8 cellular contexts compared by ENCODE assay signal in genomic region chr12:662541-663292, GRCh38. TPM values are rescaled to one million over a fixed set of nuclear protein-coding genes. Genes with fewer than 3 reads are reported as not detected.
DNase-seq lines count a peak whose midpoint lies in the region; ATAC-seq and TF ChIP-seq lines count a peak whose summit lies in the region.

No MANE protein-coding gene starts in this region.

- no peaks in the 10 kb centered on the region for H3K27me3 ChIP-seq in SJCRH30
- H3K27me3 ChIP-seq in gastrocnemius medialis: no peaks in the 10 kb centered on the region

- H3K4me3 ChIP-seq in GM12875 (ENCODE audit: low read depth, low read length) (peak overlapping the region; percentile 0), SJCRH30 (peak overlapping the region; percentile 9; the same call in 1 of the 2 replicates), fibroblast of mammary gland (ENCODE audit: control insufficient read depth, low read depth, low read length) (peak overlapping the region; percentile 21), gastrocnemius medialis (peak overlapping the region; percentile 27 to 34 (median 32))

- H3K4me1 ChIP-seq in SJCRH30 (no peaks in the 10 kb centered on the region; the same call in none of the 2 replicates), gastrocnemius medialis (peaks cover 10 to 27% of the 10 kb centered on the region in 2 donors)

- H3K36me3 ChIP-seq in SJCRH30 (no peaks in the 10 kb centered on the region), gastrocnemius medialis (no peaks in the 10 kb centered on the region)

- in situ Hi-C loops in gastrocnemius medialis (cut with MboI; ENCODE audit: low sequenced_read_pairs in 4 of 4): no loop called here

- H3K9me3 ChIP-seq in SJCRH30 (replicated peaks): no peaks in the 10 kb centered on the region
- H3K9me3 ChIP-seq in gastrocnemius medialis: no peaks in the 10 kb centered on the region

- no peak for TF ChIP-seq CTCF in GM12875 (IDR thresholded peaks at IDR 0.05; ENCODE audit: borderline replicate concordance, insufficient read depth, low read depth, low read length)
- no peak for TF ChIP-seq CTCF in fibroblast of mammary gland (conservative IDR thresholded peaks at IDR 0.05; ENCODE audit: control insufficient read depth, insufficient read depth, low read depth, low read length)
- TF ChIP-seq CTCF in gastrocnemius medialis (IDR thresholded peaks at IDR 0.05 in 4 of 5, conservative IDR thresholded peaks at IDR 0.05 in 1 of 5): no peak

- H3K27ac ChIP-seq in SJCRH30: no peak overlapping the region
- peak overlapping the region; percentile 45 to 74 (median 59) for H3K27ac ChIP-seq in gastrocnemius medialis

- DNase-seq in SJCRH30 (peak in 1 of 2 experiments; percentile 36), fibroblast of mammary gland (ENCODE audit: low read depth) (no peak), gastrocnemius medialis (no peak), H4 (ENCODE audit: low spot score) (no peak), cerebellar nuclear complex (lab: John Stamatoyannopoulos, UW) (no peak), T1000 (lab: John Stamatoyannopoulos, UW) (no peak)
- DNase-seq in stimulated activated CD4-positive, alpha-beta T cell treated with anti-CD3 and anti-CD28 coated beads, Interleukin-15, amount 100 ng/mL, for 24 hours: no peak

- TF ChIP-seq POLR2A in gastrocnemius medialis (IDR thresholded peaks at IDR 0.05): no peak

- ATAC-seq in gastrocnemius medialis: peak; percentile 62

- intact Hi-C loops in gastrocnemius medialis (cut with DNase I; ENCODE audit: low total_unique reads): no loop called here

RNA-seq across cellular contexts. Expression of gene NINJ2, which starts 0.5 kb away (rescaled TPM):
- total RNA-seq in SJCRH30 (2014; rRNA removed; shearing (Covaris generic)): 0.24 TPM in 1 of 2 replicates, not detected in the other
- 100 to 1,000 TPM in 1 of 4 donors, 10 to 100 TPM in 3; 12.0 to 106 (median 78.5) TPM for total RNA-seq in gastrocnemius medialis
- total RNA-seq in H4 (2014; rRNA removed; shearing (Covaris generic)): not detected in 2 replicates

Comparison
In these comparisons a context has a peak if more than half of its experiments do, and no peak if none do; other contexts are left out.
1. RNA of gene NINJ2, which starts 0.5 kb away (total RNA-seq): 12.0 to 106 TPM in gastrocnemius medialis; 0.24 TPM in SJCRH30 and not detected in H4; every median in the first group is over 10 times any median in the second.
2. Peak in every context shown above with its lines, with median percentiles within 50 percentile points of each other: H3K4me3 ChIP-seq.